9 cellular contexts compared by ENCODE assay signal in the genomic region with DNA sequence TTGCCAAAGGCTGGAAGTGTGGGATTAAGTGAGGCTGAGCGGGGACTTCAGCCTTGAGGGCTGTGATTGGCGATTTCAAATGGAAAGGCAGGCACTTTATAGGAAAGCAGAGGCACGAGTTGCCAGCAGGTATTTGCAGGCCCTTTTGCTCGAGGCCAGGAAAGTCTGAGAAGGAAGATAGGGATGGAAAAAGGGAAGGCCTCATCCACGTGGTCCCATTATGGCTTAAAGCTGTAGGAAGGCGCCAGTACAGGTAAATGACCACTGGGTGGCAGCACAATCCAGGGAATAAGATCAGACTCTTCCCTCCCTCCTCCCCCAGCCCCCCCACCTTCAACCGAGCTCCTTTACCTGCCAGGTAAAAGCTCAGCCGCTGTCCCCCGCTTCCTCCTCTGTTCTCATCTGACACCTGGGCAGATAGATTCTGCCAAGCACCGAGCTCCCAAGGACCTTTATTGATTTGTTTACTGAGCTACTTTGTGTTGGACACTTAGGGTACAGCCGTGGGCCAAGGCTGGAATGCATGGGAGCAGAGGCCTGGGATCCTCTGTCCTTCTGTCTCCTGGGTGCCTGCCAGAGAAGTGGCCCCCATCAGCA. TPM values are rescaled to one million over a fixed set of nuclear protein-coding genes. Genes with fewer than 3 reads are reported as not detected.
DNase-seq lines count a peak whose midpoint lies in the region; ATAC-seq and TF ChIP-seq lines count a peak whose summit lies in the region.
"Had no signal": no experiment of that assay in that cellular context is flagged by ENCODE, and none has a peak within 500 bp of the region (broad histone marks: within the 10 kb centered on the region; RNA-seq: fewer than 3 reads in every experiment).

No MANE protein-coding gene starts in this region.

- H3K27ac ChIP-seq in right atrium auricular region: no peak overlapping the region
- no peak overlapping the region for H3K27ac ChIP-seq in sigmoid colon
- H3K27ac ChIP-seq: epithelial cell of prostate had no signal

- TF ChIP-seq CTCF in right atrium auricular region (IDR thresholded peaks at IDR 0.05): peak; percentile 74 to 89
- peak in 3 of 4 experiments; percentile 31 to 84 (median 46) for TF ChIP-seq CTCF in sigmoid colon (IDR thresholded peaks at IDR 0.05)

- ATAC-seq in GM19467 (IDR thresholded peaks at IDR 0.05; ENCODE audit: unreplicated experiment): no peak

- H3K9ac ChIP-seq in adipocyte (ENCODE audit: low read length): peak overlapping the region; percentile 48

- no peak for TF ChIP-seq EP300 in sigmoid colon (IDR thresholded peaks at IDR 0.05)

- H3K9me3 ChIP-seq in adipocyte (ENCODE audit: control insufficient read depth, low read length): no peaks in the 10 kb centered on the region
- H3K9me3 ChIP-seq in right atrium auricular region: no peaks in the 10 kb centered on the region
- no peaks in the 10 kb centered on the region for H3K9me3 ChIP-seq in sigmoid colon

- H3K36me3 ChIP-seq in H7 (replicated peaks; ENCODE audit: control insufficient read depth, insufficient read depth, low read length) (no peaks in the 10 kb centered on the region), adipocyte (ENCODE audit: control insufficient read depth, insufficient read depth, low read length, severe bottlenecking) (no peaks in the 10 kb centered on the region), right atrium auricular region (no peaks in the 10 kb centered on the region), sigmoid colon (no peaks in the 10 kb centered on the region)

- peaks cover 4% of the 10 kb centered on the region for H3K27me3 ChIP-seq in H7 (ENCODE audit: control insufficient read depth, insufficient read depth, low read length)
- no peaks in the 10 kb centered on the region for H3K27me3 ChIP-seq in adipocyte (replicated peaks; ENCODE audit: control insufficient read depth, insufficient read depth, low read length)
- H3K27me3 ChIP-seq in right atrium auricular region: no peaks in the 10 kb centered on the region
- H3K27me3 ChIP-seq in sigmoid colon: peaks cover 0 to 4% (median 0%) of the 10 kb centered on the region in 3 donors

- WGBS in sigmoid colon, 2 donors: 16 to 24% methylated on average over 11 of the region's 11 CpGs

- H3K4me3 ChIP-seq in H7 (ENCODE audit: insufficient read depth, low read depth, low read length) (no peak overlapping the region), adipocyte (ENCODE audit: low read length) (no peak overlapping the region), right atrium auricular region (no peak overlapping the region), sigmoid colon (no peak overlapping the region)

- H3K4me1 ChIP-seq in adipocyte (ENCODE audit: control insufficient read depth, insufficient read depth, low read length) (no peaks in the 10 kb centered on the region), right atrium auricular region (peaks cover 0 to 15% of the 10 kb centered on the region in 2 donors), sigmoid colon (peaks cover 0 to 7% (median 5%) of the 10 kb centered on the region in 4 donors)

- intact Hi-C loops in sigmoid colon (cut with DNase I): loop anchor here (2.0 to 5.0 kb wide), 2 partner anchors 87 to 181 kb away; no protein-coding TSS in a partner anchor

- DNase-seq in EL (peak; percentile 66), H7 (peak; percentile 93), NAMALWA (ENCODE audit: low spot score) (peak; percentile 73), SW480 (ENCODE audit: low spot score) (peak; percentile 73), adipocyte (ENCODE audit: low read depth) (peak; percentile 90), right atrium auricular region (ENCODE audit: low spot score) (peak; percentile 73), sigmoid colon (peak; percentile 80)

- TF ChIP-seq POLR2A in sigmoid colon (IDR thresholded peaks at IDR 0.05): no peak

RNA-seq across cellular contexts. Expression of gene P2RX3, which starts 7.5 kb away (rescaled TPM):
- not detected in 2 replicates for total RNA-seq in H7 (2014; rRNA removed; shearing (Covaris generic))
- total RNA-seq in right atrium auricular region: 1 to 10 TPM in 1 of 2 donors, not detected in 1; 1.4 TPM
- under 1 TPM in 1 of 4 donors, not detected in 3; 0.36 TPM for total RNA-seq in sigmoid colon
- polyA plus RNA-seq in sigmoid colon: under 1 TPM in 1 of 3 donors, not detected in 2; 0.07 TPM

RNA-seq across cellular contexts. Expression of gene SSRP1, which starts 10.0 kb away (rescaled TPM):
- 158 and 173 TPM in 2 replicates for total RNA-seq in H7 (2014; rRNA removed; shearing (Covaris generic))
- 10 to 100 TPM; 42.3 to 54.3 TPM for total RNA-seq in right atrium auricular region
- total RNA-seq in sigmoid colon: 10 to 100 TPM; 51.4 to 61.1 (median 56.5) TPM
- 10 to 100 TPM; 30.5 to 91.3 (median 39.6) TPM for polyA plus RNA-seq in sigmoid colon

RNA-seq across cellular contexts. Expression of gene TNKS1BP1, which starts 20.9 kb away (rescaled TPM):
- 38.3 and 48.5 TPM in 2 replicates for total RNA-seq in H7 (2014; rRNA removed; shearing (Covaris generic))
- total RNA-seq in right atrium auricular region: 10 to 100 TPM; 26.8 to 52.5 TPM
- 10 to 100 TPM; 26.4 to 51.2 (median 37.8) TPM for total RNA-seq in sigmoid colon
- 100 to 1,000 TPM in 1 of 3 donors, 10 to 100 TPM in 2; 43.8 to 133 (median 68.4) TPM for polyA plus RNA-seq in sigmoid colon

RNA-seq across cellular contexts. Expression of gene PRG3, which starts 35.3 kb away (rescaled TPM):
- total RNA-seq in H7 (2014; rRNA removed; shearing (Covaris generic)): not detected in 2 replicates
- not detected for total RNA-seq in right atrium auricular region
- not detected for total RNA-seq in sigmoid colon
- not detected for polyA plus RNA-seq in sigmoid colon

RNA-seq across cellular contexts. Expression of gene PRG2, which starts 44.8 kb away (rescaled TPM):
- not detected in 2 replicates for total RNA-seq in H7 (2014; rRNA removed; shearing (Covaris generic))
- total RNA-seq in right atrium auricular region (not detected), sigmoid colon (not detected)
- not detected for polyA plus RNA-seq in sigmoid colon
